In genomic region chr5:131627466-131627865, GRCh38 we compare ENCODE assay signal across 26 cellular contexts. TPM values are rescaled to one million over a fixed set of nuclear protein-coding genes. Genes with fewer than 3 reads are reported as not detected.
DNase-seq lines count a peak whose midpoint lies in the region; ATAC-seq, FAIRE-seq and TF ChIP-seq lines count a peak whose summit lies in the region.
"Had no signal": no experiment of that assay in that cellular context is flagged by ENCODE, and none has a peak within 500 bp of the region (broad histone marks: within the 10 kb centered on the region; RNA-seq: fewer than 3 reads in every experiment).

No MANE protein-coding gene starts in this region.

- TF ChIP-seq POLR2A in endothelial cell of umbilical vein (IDR thresholded peaks at IDR 0.05; ENCODE audit: low read depth, low read length) (no peak), lower leg skin (IDR thresholded peaks at IDR 0.05) (no peak)

- peaks cover 7% of the 10 kb centered on the region for H3K36me3 Mint-ChIP-seq in activated naive CD8-positive, alpha-beta T cell
- peaks cover 38% of the 10 kb centered on the region for H3K36me3 Mint-ChIP-seq in activated naive CD8-positive, alpha-beta T cell treated with anti-CD3 and anti-CD28 coated beads for 36 hours

- no peaks in the 10 kb centered on the region for H3K27me3 Mint-ChIP-seq in activated naive CD8-positive, alpha-beta T cell
- H3K27me3 Mint-ChIP-seq in activated naive CD8-positive, alpha-beta T cell treated with anti-CD3 and anti-CD28 coated beads for 36 hours, result no peaks in the 10 kb centered on the region
- H3K27me3 Mint-ChIP-seq: IgD-negative memory B cell had no signal

- no peaks in the 10 kb centered on the region for H3K4me1 ChIP-seq in endothelial cell of umbilical vein (ENCODE audit: control insufficient read depth, extremely low read depth, insufficient read depth, low read length)
- H3K4me1 ChIP-seq: BE2C had no signal

- H3K4me2 ChIP-seq in endothelial cell of umbilical vein (ENCODE audit: insufficient read depth, low read length), result no peak overlapping the region
- H3K4me2 ChIP-seq: KMS-11 had no signal

- H3K9me3 ChIP-seq in endothelial cell of umbilical vein (replicated peaks; ENCODE audit: control insufficient read depth, insufficient read depth, low read length) (no peaks in the 10 kb centered on the region), MG63 (no peaks in the 10 kb centered on the region; the same call in 1 of the 2 replicates)
- H3K9me3 ChIP-seq: BE2C had no signal

- no TSS peak for BruUV-seq in endothelial cell of umbilical vein (replicated peaks; lab: Mats Ljungman, UMichigan)

- H3K9me1 ChIP-seq in endothelial cell of umbilical vein (replicated peaks; ENCODE audit: control insufficient read depth, extremely low read depth, insufficient read depth, low read length), result no peaks in the 10 kb centered on the region

- H3K27ac ChIP-seq in angular gyrus (ENCODE audit: low read depth, low read length) (peak overlapping the region; percentile 9), endothelial cell of umbilical vein (ENCODE audit: insufficient read depth, low read depth, low read length) (no peak overlapping the region)
- H3K27ac ChIP-seq: 22Rv1, HL-60, KMS-11, RWPE1 had no signal

- no peak overlapping the region for H2AFZ ChIP-seq in endothelial cell of umbilical vein (ENCODE audit: low read depth, low read length)

- no peak overlapping the region for H3K9ac ChIP-seq in endothelial cell of umbilical vein (replicated peaks; ENCODE audit: extremely low read depth, insufficient read depth, low read length)
- H3K9ac ChIP-seq: KMS-11 had no signal

- ATAC-seq in GM19035 (IDR thresholded peaks at IDR 0.05; ENCODE audit: unreplicated experiment), result no peak
- ATAC-seq: HCT116, Panc1 had no signal

- no peak overlapping the region for H3K4me3 ChIP-seq in endothelial cell of umbilical vein (replicated peaks in 1 of 3; ENCODE audit: insufficient read depth in 1 of 3, low read depth in 1 of 3, low read length in 3 of 3)
- no peak overlapping the region for H3K4me3 ChIP-seq in lower leg skin (ENCODE audit: low read depth, poor library complexity, severe bottlenecking)
- H3K4me3 ChIP-seq in MG63, result no peak overlapping the region

- peak; percentile 21 for FAIRE-seq in endothelial cell of umbilical vein (lab: Jason Lieb, UNC)
- FAIRE-seq: GM18507, H1 had no signal

- H3K27me3 ChIP-seq in endothelial cell of umbilical vein (ENCODE audit: control insufficient read depth in 2 of 2, insufficient read depth in 2 of 2, low read length in 2 of 2), result no peaks in the 10 kb centered on the region
- no peaks in the 10 kb centered on the region for H3K27me3 ChIP-seq in MG63
- H3K27me3 ChIP-seq: BE2C had no signal

- CTCF ChIA-PET in endothelial cell of umbilical vein (lab: Charles Lee), result no interaction called here

- 72 to 75% methylated on average over 3 of the region's 3 CpGs for WGBS in lower leg skin, 2 donors

- dilution Hi-C loops in endothelial cell of umbilical vein (cut with MboI; ENCODE audit: extremely low pct_ligation_motif_present, low sequenced_read_pairs), result no loop called here

- peak overlapping the region; percentile 25 for H3K4me3 Mint-ChIP-seq in activated naive CD8-positive, alpha-beta T cell
- no peak overlapping the region for H3K4me3 Mint-ChIP-seq in activated naive CD8-positive, alpha-beta T cell treated with anti-CD3 and anti-CD28 coated beads for 36 hours
- H3K4me3 Mint-ChIP-seq: CD14-positive monocyte had no signal

- no peaks in the 10 kb centered on the region for H3K36me3 ChIP-seq in endothelial cell of umbilical vein (ENCODE audit: control insufficient read depth in 2 of 2, extremely low read depth in 1 of 2, insufficient read depth in 2 of 2, low read length in 2 of 2)
- H3K36me3 ChIP-seq in MG63, result no peaks in the 10 kb centered on the region; the same call in none of the 2 replicates

- peaks cover 84% of the 10 kb centered on the region for H3K79me2 ChIP-seq in endothelial cell of umbilical vein (ENCODE audit: control insufficient read depth, insufficient read depth, low read length)

- no peaks in the 10 kb centered on the region for H3K9me3 Mint-ChIP-seq in activated naive CD8-positive, alpha-beta T cell (ENCODE audit: low read depth)
- no peaks in the 10 kb centered on the region for H3K9me3 Mint-ChIP-seq in activated naive CD8-positive, alpha-beta T cell treated with anti-CD3 and anti-CD28 coated beads for 36 hours
- H3K9me3 Mint-ChIP-seq: CD14-positive monocyte, IgD-negative memory B cell had no signal

- intact Hi-C loops in endothelial cell of umbilical vein (cut with micrococcal nuclease) (no loop called here), lower leg skin (cut with DNase I; ENCODE audit: low total_unique reads) (no loop called here)

- POLR2A ChIA-PET in endothelial cell of umbilical vein (lab: Charles Lee), result no interaction called here

- no peaks in the 10 kb centered on the region for H4K20me1 ChIP-seq in endothelial cell of umbilical vein (replicated peaks; ENCODE audit: control insufficient read depth, extremely low read depth, insufficient read depth, low read length)

- no peak for DNase-seq in activated naive CD8-positive, alpha-beta T cell treated with anti-CD3 and anti-CD28 coated beads for 36 hours
- no peak for DNase-seq in endothelial cell of umbilical vein (ENCODE audit: low read depth, low spot score)
- DNase-seq in lower leg skin (ENCODE audit: low spot score in 2 of 2), result no peak
- DNase-seq in NCI-H774 (lab: John Stamatoyannopoulos, UW), result no peak
- no peak for DNase-seq in MG63
- DNase-seq: BE2C, Calu3, DMS79 treated with DMSO at 0.1 percent for 48 hours, NCI-H1092 treated with DMSO at 0.1 percent for 48 hours, NCI-H1436, NCI-H187 treated with DMSO at 0.1 percent for 48 hours, SHP77, SW 1271 had no signal

- H3K27ac Mint-ChIP-seq in activated naive CD8-positive, alpha-beta T cell, result no peak overlapping the region
- no peak overlapping the region for H3K27ac Mint-ChIP-seq in activated naive CD8-positive, alpha-beta T cell treated with anti-CD3 and anti-CD28 coated beads for 36 hours
- H3K27ac Mint-ChIP-seq: IgD-negative memory B cell had no signal

- TF ChIP-seq CTCF in endothelial cell of umbilical vein (IDR thresholded peaks at IDR 0.05; ENCODE audit: extremely low read depth in 1 of 2, insufficient read depth in 1 of 2, low read depth in 1 of 2, low read length in 2 of 2) (no peak), lower leg skin (IDR thresholded peaks at IDR 0.05) (no peak)

- peaks cover 61% of the 10 kb centered on the region for H3K4me1 Mint-ChIP-seq in activated naive CD8-positive, alpha-beta T cell (ENCODE audit: low read depth)
- H3K4me1 Mint-ChIP-seq in activated naive CD8-positive, alpha-beta T cell treated with anti-CD3 and anti-CD28 coated beads for 36 hours, result peaks cover 44% of the 10 kb centered on the region

TF ChIP-seq in endothelial cell of umbilical vein, 7 proteins besides CTCF, POLR2A, EP300 and RAD21:
- no peak for TF ChIP-seq FOS (IDR thresholded peaks at IDR 0.05; ENCODE audit: borderline replicate concordance, insufficient read depth, low read length)
- no peak for TF ChIP-seq POLR2AphosphoS5 (IDR thresholded peaks at IDR 0.05; ENCODE audit: insufficient read depth, low read depth, low read length)
- no peak for TF ChIP-seq MAX (IDR thresholded peaks at IDR 0.05; ENCODE audit: insufficient read depth, insufficient read length)
- no peak for TF ChIP-seq GATA2 (IDR thresholded peaks at IDR 0.05; ENCODE audit: insufficient read depth, insufficient read length, low read depth, low read length)
- TF ChIP-seq MYC (IDR thresholded peaks at IDR 0.05; ENCODE audit: low read depth, low read length), result no peak
- TF ChIP-seq EZH2 (IDR thresholded peaks at IDR 0.05; ENCODE audit: borderline replicate concordance, low read depth, low read length, severe bottlenecking), result no peak
- no peak for TF ChIP-seq JUN (IDR thresholded peaks at IDR 0.05; ENCODE audit: borderline replicate concordance, insufficient read depth, insufficient read length, low read depth)

RNA-seq across cellular contexts. Expression of gene RAPGEF6, which starts 7.6 kb away (rescaled TPM):
- 10 to 100 TPM; 25.7 to 26.0 TPM for total RNA-seq in activated naive CD8-positive, alpha-beta T cell treated with anti-CD3 and anti-CD28 coated beads for 36 hours
- 13.9 and 17.5 TPM in 2 replicates for total RNA-seq in endothelial cell of umbilical vein
- 2.6 and 3.5 TPM in 2 replicates for polyA plus RNA-seq in endothelial cell of umbilical vein
- 3.2 and 4.0 TPM in 2 replicates for polyA plus RNA-seq in endothelial cell of umbilical vein (2011; cell fraction: cytosol; rRNA removed)
- polyA plus RNA-seq in endothelial cell of umbilical vein (2011; cell fraction: nucleus; rRNA removed), result 15.5 and 16.4 TPM in 2 replicates
- 4.4 and 6.7 TPM in 2 replicates for polyA plus RNA-seq in endothelial cell of umbilical vein (2012)
- 26.3 and 33.9 TPM in 2 replicates for polyA minus RNA-seq in endothelial cell of umbilical vein
- 12.0 TPM for polyA minus RNA-seq in endothelial cell of umbilical vein (2011; cell fraction: cytosol; rRNA and poly(A)+ RNA removed)
- polyA minus RNA-seq in endothelial cell of umbilical vein (2011; cell fraction: nucleus; rRNA and poly(A)+ RNA removed), result 56.3 and 90.5 TPM in 2 replicates
- 10 to 100 TPM; 16.8 to 20.2 (median 18.9) TPM for total RNA-seq in lower leg skin
- 5.4 and 23.6 TPM in 2 replicates for total RNA-seq in MG63 (2014; rRNA removed; shearing (Covaris generic); ENCODE audit: low replicate concordance)
